In genomic region chr12:19201653-19202052, GRCh38 we compare ENCODE assay signal across 1 cellular context.
TF ChIP-seq lines count a peak whose summit lies in the region.

No MANE protein-coding gene starts in this region.

TF ChIP-seq in HepG2, 621 proteins besides CTCF, POLR2A, EP300 and RAD21 (continued from another document):
- no peak for TF ChIP-seq ZNF318 (CRISPR knock-in tag; IDR thresholded peaks at IDR 0.05)
